ENCODE assay signal across 8 cellular contexts in the genomic region with DNA sequence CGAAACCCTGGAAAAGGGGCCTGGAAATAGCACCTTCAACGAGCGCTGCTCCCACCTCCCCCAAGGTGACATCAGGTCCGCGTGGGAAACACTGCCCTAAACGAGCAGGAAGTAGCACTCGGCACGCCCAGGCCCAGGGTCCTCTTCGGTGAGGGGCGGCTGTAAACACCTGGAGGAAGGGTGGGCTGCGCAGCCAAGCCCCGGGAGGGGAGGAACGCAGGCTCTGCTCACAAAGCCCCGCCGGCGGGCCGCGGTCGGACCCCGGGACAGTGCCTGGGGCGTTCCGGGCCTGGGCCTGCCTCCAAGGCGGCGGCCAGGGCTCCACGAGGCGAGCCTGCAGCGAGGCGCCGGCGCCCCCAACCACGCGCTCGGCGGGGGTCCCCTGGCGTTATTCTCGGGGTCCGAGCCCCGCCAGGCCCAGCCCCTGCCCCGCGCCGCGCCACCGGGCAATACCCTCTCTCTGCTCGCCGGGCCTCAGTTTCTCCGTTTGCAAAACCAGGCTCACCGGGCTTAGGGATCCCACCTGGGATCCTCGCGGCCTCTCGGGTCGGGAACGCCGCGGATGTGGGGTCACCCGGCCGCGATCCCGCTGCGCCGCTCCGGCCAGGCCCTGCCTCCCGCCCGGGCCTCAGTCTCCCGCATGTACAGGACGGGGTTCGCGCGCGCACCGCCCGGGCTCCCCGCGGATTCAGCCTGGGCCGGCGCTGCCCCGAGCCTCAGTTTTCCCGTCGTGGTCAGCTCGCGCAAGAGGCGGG. TPM values are rescaled to one million over a fixed set of nuclear protein-coding genes. Genes with fewer than 3 reads are reported as not detected.
A peak's percentile ranks its signal among the peaks of the same experiment; 100 is the strongest.
DNase-seq lines count a peak whose midpoint lies in the region; ATAC-seq, FAIRE-seq and TF ChIP-seq lines count a peak whose summit lies in the region.

No MANE protein-coding gene starts in this region.

- FAIRE-seq in GM12878 (lab: Jason Lieb, UNC) = peak; percentile 94

- no peaks in the 10 kb centered on the region for H3K36me3 Mint-ChIP-seq in T-helper 17 cell (ENCODE audit: low read depth)

- CTCF ChIA-PET in GM12878 (lab: Yijun Ruan, JAX) = interaction anchor here (1.0 to 1.7 kb wide), 3 partner anchors 29 to 75 kb away, joined by 3 to 18 read pairs (median 9); a partner anchor contains a TSS

- peaks cover 0 to 15% of the 10 kb centered on the region in 2 experiments; a peak in 3 of 4 replicates for H3K36me3 ChIP-seq in GM12878 (ENCODE audit: control insufficient read depth in 2 of 2, insufficient read depth in 2 of 2, low read length in 1 of 2)

- no peak for TF ChIP-seq CTCF in GM12878 (IDR thresholded peaks at IDR 0.05 in 2 of 3, conservative IDR thresholded peaks at IDR 0.05 in 1 of 3; ENCODE audit: control insufficient read depth in 2 of 3, extremely low read depth in 1 of 3, insufficient read depth in 1 of 3, low read depth in 3 of 3, low read length in 3 of 3)

- POLR2A ChIA-PET in GM12878 (lab: Charles Lee) = interaction anchor here (0.8 kb wide), 1 partner anchor 59 kb away, joined by 4 read pairs; no protein-coding TSS in a partner anchor

- peak; percentile 14 for ATAC-seq in HG03175 (IDR thresholded peaks at IDR 0.05; ENCODE audit: unreplicated experiment)
- ATAC-seq in T-helper 17 cell = no peak
- peak; percentile 67 for ATAC-seq in GM12878

- H4K20me1 ChIP-seq in GM12878 (ENCODE audit: control insufficient read depth, insufficient read depth) = peaks cover 12% of the 10 kb centered on the region

- BruUV-seq in GM12878 (replicated peaks; lab: Mats Ljungman, UMichigan) = no TSS peak

- SMC1A ChIA-PET in GM12878 (lab: Charles Lee; ENCODE audit: uncharacterized antibody, unreplicated experiment) = interaction anchor here (0.7 to 1.3 kb wide), 3 partner anchors 67 to 78 kb away, joined by 3 to 4 read pairs (median 4); no protein-coding TSS in a partner anchor

- DNase-seq in NCI-H1436 (lab: John Stamatoyannopoulos, UW) = peak; percentile 20
- no peak for DNase-seq in NCI-H1436 treated with DMSO at 0.1 percent for 48 hours (lab: John Stamatoyannopoulos, UW)
- DNase-seq in T-helper 17 cell = peak; percentile 36 to 52 (median 51)
- no peak for DNase-seq in GM12878 (ENCODE audit: low read depth, low spot score)
- DNase-seq in stimulated activated CD4-positive, alpha-beta T cell treated with anti-CD3 and anti-CD28 coated beads, TNF-alpha, amount 100 ng/mL, for 4 hours (ENCODE audit: low read depth in 3 of 3) = peak; percentile 49 to 60 (median 56)
- no peak for DNase-seq in NCI-H526 treated with DMSO at 0.1 percent for 48 hours (lab: John Stamatoyannopoulos, UW)

- TF ChIP-seq RAD21 in GM12878 (IDR thresholded peaks at IDR 0.05; ENCODE audit: insufficient read depth, low read depth, low read length) = no peak

- no peak for TF ChIP-seq EP300 in GM12878 (IDR thresholded peaks at IDR 0.05; ENCODE audit: borderline replicate concordance in 1 of 2, control insufficient read depth in 1 of 2, low read depth in 2 of 2, low read length in 2 of 2)

- peaks cover 35% of the 10 kb centered on the region for H3K4me1 Mint-ChIP-seq in T-helper 17 cell

- TF ChIP-seq POLR2A in GM12878 (IDR thresholded peaks at IDR 0.05; ENCODE audit: low read depth, low read length) = peak; percentile 84

- H3K4me2 ChIP-seq in GM12878 (ENCODE audit: control insufficient read depth, insufficient read depth) = peak overlapping the region; percentile 98

- RAD21 ChIA-PET in GM12878 (lab: Charles Lee; ENCODE audit: unreplicated experiment) = interaction anchor here (0.5 to 1.4 kb wide), 5 partner anchors 11 to 201 kb away, joined by 3 to 9 read pairs (median 3); no protein-coding TSS in a partner anchor

- no peaks in the 10 kb centered on the region for H3K27me3 Mint-ChIP-seq in T-helper 17 cell

- H3K4me3 ChIP-seq in GM12878 = peak overlapping the region; percentile 98

- H3K79me2 ChIP-seq in GM12878 (ENCODE audit: control insufficient read depth, insufficient read depth, low read length) = peaks cover 56% of the 10 kb centered on the region

- H3K4me3 Mint-ChIP-seq in T-helper 17 cell = peak overlapping the region; percentile 96

- intact Hi-C loops in GM12878 (cut with micrococcal nuclease; ENCODE audit: unreplicated experiment) = loop anchor here (2.0 kb wide), 1 partner anchor 18 kb away; no protein-coding TSS in a partner anchor

- peak overlapping the region; percentile 100 for H3K27ac Mint-ChIP-seq in T-helper 17 cell

- H3K9ac ChIP-seq in GM12878 (ENCODE audit: control insufficient read depth, insufficient read depth, low read length) = peak overlapping the region; percentile 95

- WGBS in GM12878 (ENCODE audit: insufficient coverage, insufficient replicate concordance, low lambda C conversion rate, missing lambda C conversion rate) = under 1% methylated on average over 77 of the region's 81 CpGs

- H2AFZ ChIP-seq in GM12878 (ENCODE audit: control insufficient read depth, low read depth, low read length) = no peak overlapping the region; the same call in 1 of the 2 replicates

- H3K27me3 ChIP-seq in GM12878 (replicated peaks in 1 of 2; ENCODE audit: control insufficient read depth in 2 of 2, insufficient read depth in 2 of 2, low read length in 1 of 2) = no peaks in the 10 kb centered on the region
- H3K27me3 ChIP-seq in layer of hippocampus (ENCODE audit: control insufficient read depth, insufficient read depth, low read length) = no peaks in the 10 kb centered on the region

- H3K4me1 ChIP-seq in GM12878 (ENCODE audit: control insufficient read depth, insufficient read depth, low read length) = peaks cover 19% of the 10 kb centered on the region

- in situ Hi-C loops in GM12878 (cut with MboI) = no loop called here

- H3K9me3 ChIP-seq in T-helper 17 cell (ENCODE audit: control insufficient read depth, low read length, poor library complexity, severe bottlenecking) (no peaks in the 10 kb centered on the region), GM12878 (replicated peaks; ENCODE audit: control insufficient read depth, insufficient read depth, low read length) (no peaks in the 10 kb centered on the region; the same call in 2 of the 3 replicates)

- H3K27ac ChIP-seq in GM12878 (ENCODE audit: control insufficient read depth, insufficient read depth) (peak overlapping the region; percentile 90), layer of hippocampus (ENCODE audit: low read depth, low read length) (peak overlapping the region; percentile 80)

RNA-seq across cellular contexts. Expression of a gene that starts 0.6 kb away (rescaled TPM):
- 100 to 1,000 TPM; 105 to 126 TPM for total RNA-seq in T-helper 17 cell
- total RNA-seq in GM12878 (2013; cell fraction: nucleolus; rRNA removed) = 45.4 and 54.1 TPM in 2 replicates
- total RNA-seq in GM12878 (2014; rRNA removed) = 81.3 and 100 TPM in 2 replicates
- total RNA-seq in GM12878 (2014; rRNA removed; fragmentation: Illumina TruSeq; extraction: Trizol) = 13.5 and 19.2 TPM in 2 replicates
- total RNA-seq in GM12878 (2021) = 78.3 and 90.2 TPM in 2 replicates
- polyA plus RNA-seq in GM12878 (2011; ENCODE audit: low read depth) = 7.8 TPM
- polyA plus RNA-seq in GM12878 (2011; rRNA removed) = 4.5 and 8.9 TPM in 2 replicates
- 22.0 and 33.7 TPM in 2 replicates for polyA plus RNA-seq in GM12878 (2011; cell fraction: cytosol; rRNA removed)
- 59.1 and 84.4 TPM in 2 replicates for polyA plus RNA-seq in GM12878 (2011; cell fraction: nucleus; rRNA removed)
- 46.6 and 57.2 TPM in 2 replicates for polyA plus RNA-seq in GM12878 (2012)
- polyA plus RNA-seq in GM12878 (2014; fragmentation: Illumina TruSeq; extraction: Trizol) = 0.90 and 5.2 TPM in 2 replicates
- under 1 TPM; 0.45 to 0.73 TPM for polyA plus RNA-seq in GM12878 (2014; fragmentation: Nextera tagmentation; extraction: Ambion mirVana)
- polyA plus RNA-seq in GM12878 (2014; rRNA removed) = 84.2 and 98.4 TPM in 2 replicates
- 10 to 100 TPM; 81.9 to 85.7 TPM for polyA plus RNA-seq in GM12878 (2016; fragmentation: Nextera tagmentation; extraction: Ambion mirVana)
- 6.1 and 15.7 TPM in 2 replicates for polyA minus RNA-seq in GM12878 (2011; rRNA and poly(A)+ RNA removed)
- 15.3 and 15.5 TPM in 2 replicates for polyA minus RNA-seq in GM12878 (2011; cell fraction: cytosol; rRNA and poly(A)+ RNA removed)
- 20.7 and 35.5 TPM in 2 replicates for polyA minus RNA-seq in GM12878 (2011; cell fraction: nucleus; rRNA and poly(A)+ RNA removed)

RNA-seq across cellular contexts. Expression of a gene that starts 13.8 kb away (rescaled TPM):
- total RNA-seq in T-helper 17 cell = 1 to 10 TPM; 1.3 to 2.0 TPM
- 67.2 and 78.8 TPM in 2 replicates for total RNA-seq in GM12878 (2013; cell fraction: nucleolus; rRNA removed)
- 10.2 and 10.3 TPM in 2 replicates for total RNA-seq in GM12878 (2014; rRNA removed)
- 4.3 and 4.5 TPM in 2 replicates for total RNA-seq in GM12878 (2014; rRNA removed; fragmentation: Illumina TruSeq; extraction: Trizol)
- 10.9 and 12.0 TPM in 2 replicates for total RNA-seq in GM12878 (2021)
- 9.1 TPM for polyA plus RNA-seq in GM12878 (2011; ENCODE audit: low read depth)
- polyA plus RNA-seq in GM12878 (2011; rRNA removed) = 8.4 and 13.5 TPM in 2 replicates
- 22.5 and 39.1 TPM in 2 replicates for polyA plus RNA-seq in GM12878 (2011; cell fraction: cytosol; rRNA removed)
- polyA plus RNA-seq in GM12878 (2011; cell fraction: nucleus; rRNA removed) = 115 TPM in 2 replicates
- 9.7 and 30.0 TPM in 2 replicates for polyA plus RNA-seq in GM12878 (2012)
- polyA plus RNA-seq in GM12878 (2014; fragmentation: Illumina TruSeq; extraction: Trizol) = 2.4 and 2.7 TPM in 2 replicates
- polyA plus RNA-seq in GM12878 (2014; fragmentation: Nextera tagmentation; extraction: Ambion mirVana) = under 1 TPM; 0.42 to 0.79 TPM
- 10.5 and 12.5 TPM in 2 replicates for polyA plus RNA-seq in GM12878 (2014; rRNA removed)
- polyA plus RNA-seq in GM12878 (2016; fragmentation: Nextera tagmentation; extraction: Ambion mirVana) = 1 to 10 TPM; 2.4 TPM
- 7.3 and 13.2 TPM in 2 replicates for polyA minus RNA-seq in GM12878 (2011; rRNA and poly(A)+ RNA removed)
- polyA minus RNA-seq in GM12878 (2011; cell fraction: cytosol; rRNA and poly(A)+ RNA removed) = 11.7 and 12.8 TPM in 2 replicates
- 5.9 and 12.5 TPM in 2 replicates for polyA minus RNA-seq in GM12878 (2011; cell fraction: nucleus; rRNA and poly(A)+ RNA removed)

RNA-seq across cellular contexts. Expression of a gene that starts 22.7 kb away (rescaled TPM):
- total RNA-seq in T-helper 17 cell (under 1 TPM; 0.65 to 0.68 TPM), GM12878 (2014; rRNA removed) (not detected in 2 replicates), GM12878 (2014; rRNA removed; fragmentation: Illumina TruSeq; extraction: Trizol) (not detected in 2 replicates), GM12878 (2021) (not detected in 2 replicates)
- not detected in 2 replicates for total RNA-seq in GM12878 (2013; cell fraction: nucleolus; rRNA removed)
- polyA plus RNA-seq in GM12878 (2011; ENCODE audit: low read depth) = not detected
- polyA plus RNA-seq in GM12878 (2011; rRNA removed) (not detected in 2 replicates), GM12878 (2014; fragmentation: Illumina TruSeq; extraction: Trizol) (not detected in 2 replicates), GM12878 (2014; fragmentation: Nextera tagmentation; extraction: Ambion mirVana) (not detected), GM12878 (2014; rRNA removed) (0.05 and 0.13 TPM in 2 replicates), GM12878 (2016; fragmentation: Nextera tagmentation; extraction: Ambion mirVana) (not detected)
- polyA plus RNA-seq in GM12878 (2011; cell fraction: cytosol; rRNA removed) = 0.03 TPM in 1 of 2 replicates, not detected in the other
- polyA plus RNA-seq in GM12878 (2011; cell fraction: nucleus; rRNA removed) = not detected in 2 replicates
- 0.24 TPM in 1 of 2 replicates, not detected in the other for polyA plus RNA-seq in GM12878 (2012)
- not detected in 2 replicates for polyA minus RNA-seq in GM12878 (2011; rRNA and poly(A)+ RNA removed)
- not detected in 2 replicates for polyA minus RNA-seq in GM12878 (2011; cell fraction: cytosol; rRNA and poly(A)+ RNA removed)
- not detected in 2 replicates for polyA minus RNA-seq in GM12878 (2011; cell fraction: nucleus; rRNA and poly(A)+ RNA removed)

RNA-seq across cellular contexts. Expression of a gene that starts 29.0 kb away (rescaled TPM):
- total RNA-seq in T-helper 17 cell = 10 to 100 TPM; 61.3 to 64.7 TPM
- total RNA-seq in GM12878 (2013; cell fraction: nucleolus; rRNA removed) = 47.3 and 62.5 TPM in 2 replicates
- total RNA-seq in GM12878 (2014; rRNA removed) = 36.5 and 42.8 TPM in 2 replicates
- total RNA-seq in GM12878 (2014; rRNA removed; fragmentation: Illumina TruSeq; extraction: Trizol) = 22.0 and 22.8 TPM in 2 replicates
- total RNA-seq in GM12878 (2021) = 57.6 and 59.8 TPM in 2 replicates
- polyA plus RNA-seq in GM12878 (2011; ENCODE audit: low read depth) = 24.6 TPM
- 16.6 and 54.0 TPM in 2 replicates for polyA plus RNA-seq in GM12878 (2011; rRNA removed)
- 27.6 and 50.3 TPM in 2 replicates for polyA plus RNA-seq in GM12878 (2011; cell fraction: cytosol; rRNA removed)
- polyA plus RNA-seq in GM12878 (2011; cell fraction: nucleus; rRNA removed) = 300 and 345 TPM in 2 replicates
- 36.1 and 38.8 TPM in 2 replicates for polyA plus RNA-seq in GM12878 (2012)
- polyA plus RNA-seq in GM12878 (2014; fragmentation: Illumina TruSeq; extraction: Trizol) = 7.3 and 30.8 TPM in 2 replicates
- polyA plus RNA-seq in GM12878 (2014; fragmentation: Nextera tagmentation; extraction: Ambion mirVana) = 10 to 100 TPM in 1 of 2 experiments, 1 to 10 TPM in 1; 9.9 to 27.9 TPM
- 38.4 and 52.6 TPM in 2 replicates for polyA plus RNA-seq in GM12878 (2014; rRNA removed)
- polyA plus RNA-seq in GM12878 (2016; fragmentation: Nextera tagmentation; extraction: Ambion mirVana) = 10 to 100 TPM; 28.1 to 44.7 TPM
- 91.7 and 110 TPM in 2 replicates for polyA minus RNA-seq in GM12878 (2011; rRNA and poly(A)+ RNA removed)
- 33.9 and 39.2 TPM in 2 replicates for polyA minus RNA-seq in GM12878 (2011; cell fraction: cytosol; rRNA and poly(A)+ RNA removed)
- 50.2 and 63.4 TPM in 2 replicates for polyA minus RNA-seq in GM12878 (2011; cell fraction: nucleus; rRNA and poly(A)+ RNA removed)

RNA-seq across cellular contexts. Expression of a gene that starts 32.9 kb away (rescaled TPM):
- not detected for total RNA-seq in T-helper 17 cell
- total RNA-seq in GM12878 (2013; cell fraction: nucleolus; rRNA removed) = not detected in 2 replicates
- total RNA-seq in GM12878 (2014; rRNA removed) = not detected in 2 replicates
- not detected in 2 replicates for total RNA-seq in GM12878 (2014; rRNA removed; fragmentation: Illumina TruSeq; extraction: Trizol)
- not detected in 2 replicates for total RNA-seq in GM12878 (2021)
- polyA plus RNA-seq in GM12878 (2011; ENCODE audit: low read depth) = not detected
- not detected in 2 replicates for polyA plus RNA-seq in GM12878 (2011; rRNA removed)
- polyA plus RNA-seq in GM12878 (2011; cell fraction: cytosol; rRNA removed) = 0.04 TPM in 1 of 2 replicates, not detected in the other
- polyA plus RNA-seq in GM12878 (2011; cell fraction: nucleus; rRNA removed) = not detected in 2 replicates
- not detected in 2 replicates for polyA plus RNA-seq in GM12878 (2012)
- not detected in 2 replicates for polyA plus RNA-seq in GM12878 (2014; fragmentation: Illumina TruSeq; extraction: Trizol)
- not detected for polyA plus RNA-seq in GM12878 (2014; fragmentation: Nextera tagmentation; extraction: Ambion mirVana)
- not detected in 2 replicates for polyA plus RNA-seq in GM12878 (2014; rRNA removed)
- polyA plus RNA-seq in GM12878 (2016; fragmentation: Nextera tagmentation; extraction: Ambion mirVana) = not detected
- polyA minus RNA-seq in GM12878 (2011; rRNA and poly(A)+ RNA removed) = not detected in 2 replicates
- polyA minus RNA-seq in GM12878 (2011; cell fraction: cytosol; rRNA and poly(A)+ RNA removed) = not detected in 2 replicates
- polyA minus RNA-seq in GM12878 (2011; cell fraction: nucleus; rRNA and poly(A)+ RNA removed) = not detected in 2 replicates

Comparison
In these comparisons a context has a peak if more than half of its experiments do, and no peak if none do; other contexts are left out.
1. DNase-seq: peak in NCI-H1436 (single experiment), T-helper 17 cell (3 of 3) and stimulated activated CD4-positive, alpha-beta T cell treated with anti-CD3 and anti-CD28 coated beads, TNF-alpha, amount 100 ng/mL, for 4 hours (3 of 3); none in NCI-H1436 treated with DMSO at 0.1 percent for 48 hours (single experiment), GM12878 (single experiment) and NCI-H526 treated with DMSO at 0.1 percent for 48 hours (single experiment).